Comparison of ENCODE assay signal across 8 cellular contexts in the genomic region with DNA sequence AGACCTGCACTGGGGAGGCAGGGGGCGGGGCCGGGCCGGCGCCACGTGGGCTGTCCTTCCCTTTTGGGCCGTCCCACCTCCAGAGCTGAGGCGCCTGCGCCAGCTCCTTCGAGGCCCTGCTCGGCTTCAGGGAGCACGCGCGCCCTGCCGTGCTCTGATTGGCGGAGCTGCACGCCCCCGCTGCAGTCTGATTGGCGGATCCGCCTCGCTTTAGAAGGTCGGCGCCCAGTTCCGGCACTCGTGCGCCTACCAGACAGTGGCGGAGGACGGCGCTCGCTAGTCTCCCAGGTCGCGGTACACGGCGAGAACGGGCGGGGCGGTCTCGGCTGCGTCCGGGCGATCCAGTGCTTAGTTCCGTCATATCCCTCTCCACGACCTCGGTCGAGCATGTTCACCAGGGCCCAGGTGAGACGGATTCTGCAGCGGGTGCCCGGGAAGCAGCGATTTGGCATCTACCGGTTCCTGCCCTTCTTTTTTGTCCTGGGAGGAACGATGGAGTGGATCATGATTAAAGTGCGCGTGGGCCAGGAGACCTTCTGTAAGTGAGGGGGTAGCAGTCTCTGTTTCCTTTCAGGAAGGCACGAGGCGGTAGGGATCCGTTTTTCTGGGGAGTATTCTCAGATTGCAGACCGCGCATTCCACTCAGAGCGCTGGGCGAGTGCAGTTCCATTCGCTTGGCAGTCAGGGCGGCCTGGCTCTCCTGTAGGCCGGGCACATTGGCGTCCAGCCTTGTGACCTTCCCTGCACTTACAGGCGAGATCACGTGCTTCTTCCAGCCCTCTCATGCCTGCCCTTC. TPM values are rescaled to one million over a fixed set of nuclear protein-coding genes. Genes with fewer than 3 reads are reported as not detected.
DNase-seq lines count a peak whose midpoint lies in the region; ATAC-seq lines count a peak whose summit lies in the region.

TSS of gene UQCC5 (plus strand) at position 237 of the 796 bp plus-strand sequence. CDS start at position 388, 151 bp downstream.

- peak; percentile 98 for DNase-seq in EL
- DNase-seq in GOT3 (lab: John Stamatoyannopoulos, UW) = peak; percentile 93
- DNase-seq in LHCN-M2 (ENCODE audit: low read depth) = peak; percentile 98
- DNase-seq in RPMI7951 (ENCODE audit: low read depth) = peak; percentile 99
- peak; percentile 91 to 97 for DNase-seq in activated T-helper 1 cell treated with anti-CD3 and anti-CD28 coated beads, Interleukin-2, amount 50 U/mL, for 16 hours (ENCODE audit: low read depth in 1 of 2, low spot score in 1 of 2)
- DNase-seq in fibroblast of gingiva (ENCODE audit: low read depth) = peak; percentile 98
- peak; percentile 98 for DNase-seq in naive B cell
- peak; percentile 91 to 98 for DNase-seq in stimulated activated effector memory CD8-positive, alpha-beta T cell treated with anti-CD3 and anti-CD28 coated beads, Interleukin-12 subunit alpha, Interleukin-12 subunit beta, amount 100 ng/mL, for 72 hours (ENCODE audit: low spot score in 2 of 2)

- no peaks in the 10 kb centered on the region for H3K9me3 Mint-ChIP-seq in naive B cell
- H3K9me3 Mint-ChIP-seq in stimulated activated effector memory CD8-positive, alpha-beta T cell treated with anti-CD3 and anti-CD28 coated beads, Interleukin-12 subunit alpha, Interleukin-12 subunit beta, amount 100 ng/mL, for 72 hours = no peaks in the 10 kb centered on the region

- H3K27me3 Mint-ChIP-seq in naive B cell = peaks cover 0 to 6% (median 0%) of the 10 kb centered on the region in 3 donors

- peak; percentile 88 to 89 for ATAC-seq in naive B cell (ENCODE audit: low read depth in 2 of 2)
- ATAC-seq in stimulated activated effector memory CD8-positive, alpha-beta T cell treated with anti-CD3 and anti-CD28 coated beads, Interleukin-12 subunit alpha, Interleukin-12 subunit beta, amount 100 ng/mL, for 72 hours = peak; percentile 91

- H3K4me3 Mint-ChIP-seq in naive B cell = peak within 1 kb of the TSS; percentile 92 to 100 (median 97)
- peak within 1 kb of the TSS; percentile 97 for H3K4me3 Mint-ChIP-seq in stimulated activated effector memory CD8-positive, alpha-beta T cell treated with anti-CD3 and anti-CD28 coated beads, Interleukin-12 subunit alpha, Interleukin-12 subunit beta, amount 100 ng/mL, for 72 hours

- H3K36me3 Mint-ChIP-seq in naive B cell = peaks cover 0 to 7% of the 10 kb centered on the region in 2 donors
- H3K36me3 Mint-ChIP-seq in stimulated activated effector memory CD8-positive, alpha-beta T cell treated with anti-CD3 and anti-CD28 coated beads, Interleukin-12 subunit alpha, Interleukin-12 subunit beta, amount 100 ng/mL, for 72 hours = peaks cover 54% of the 10 kb centered on the region

- peaks cover 33 to 51% (median 50%) of the 10 kb centered on the region in 3 donors for H3K4me1 Mint-ChIP-seq in naive B cell
- H3K4me1 Mint-ChIP-seq in stimulated activated effector memory CD8-positive, alpha-beta T cell treated with anti-CD3 and anti-CD28 coated beads, Interleukin-12 subunit alpha, Interleukin-12 subunit beta, amount 100 ng/mL, for 72 hours = peaks cover 53% of the 10 kb centered on the region

- H3K27ac Mint-ChIP-seq in naive B cell = peak within 1 kb of the TSS; percentile 97 to 100 (median 100)
- H3K27ac Mint-ChIP-seq in stimulated activated effector memory CD8-positive, alpha-beta T cell treated with anti-CD3 and anti-CD28 coated beads, Interleukin-12 subunit alpha, Interleukin-12 subunit beta, amount 100 ng/mL, for 72 hours = peak within 1 kb of the TSS; percentile 98

RNA-seq across cellular contexts. Expression of gene UQCC5, which starts in this region (rescaled TPM):
- 1.1 and 1.7 TPM in 2 replicates for total RNA-seq in LHCN-M2 (2014; rRNA removed)
- polyA plus RNA-seq in LHCN-M2 (2012) = 143 TPM
- 13.0 and 14.0 TPM in 2 replicates for total RNA-seq in RPMI7951 (2014; rRNA removed; shearing (Covaris generic))
- 10 to 100 TPM; 10.5 to 54.7 (median 20.2) TPM for polyA plus RNA-seq in naive B cell (ENCODE audit: low read depth in 6 of 6)

Comparison
In these comparisons a context has a peak if more than half of its experiments do, and no peak if none do; other contexts are left out.
1. Peak in every context shown above with its lines: DNase-seq and ATAC-seq.